8 cellular contexts compared by ENCODE assay signal in the genomic region with DNA sequence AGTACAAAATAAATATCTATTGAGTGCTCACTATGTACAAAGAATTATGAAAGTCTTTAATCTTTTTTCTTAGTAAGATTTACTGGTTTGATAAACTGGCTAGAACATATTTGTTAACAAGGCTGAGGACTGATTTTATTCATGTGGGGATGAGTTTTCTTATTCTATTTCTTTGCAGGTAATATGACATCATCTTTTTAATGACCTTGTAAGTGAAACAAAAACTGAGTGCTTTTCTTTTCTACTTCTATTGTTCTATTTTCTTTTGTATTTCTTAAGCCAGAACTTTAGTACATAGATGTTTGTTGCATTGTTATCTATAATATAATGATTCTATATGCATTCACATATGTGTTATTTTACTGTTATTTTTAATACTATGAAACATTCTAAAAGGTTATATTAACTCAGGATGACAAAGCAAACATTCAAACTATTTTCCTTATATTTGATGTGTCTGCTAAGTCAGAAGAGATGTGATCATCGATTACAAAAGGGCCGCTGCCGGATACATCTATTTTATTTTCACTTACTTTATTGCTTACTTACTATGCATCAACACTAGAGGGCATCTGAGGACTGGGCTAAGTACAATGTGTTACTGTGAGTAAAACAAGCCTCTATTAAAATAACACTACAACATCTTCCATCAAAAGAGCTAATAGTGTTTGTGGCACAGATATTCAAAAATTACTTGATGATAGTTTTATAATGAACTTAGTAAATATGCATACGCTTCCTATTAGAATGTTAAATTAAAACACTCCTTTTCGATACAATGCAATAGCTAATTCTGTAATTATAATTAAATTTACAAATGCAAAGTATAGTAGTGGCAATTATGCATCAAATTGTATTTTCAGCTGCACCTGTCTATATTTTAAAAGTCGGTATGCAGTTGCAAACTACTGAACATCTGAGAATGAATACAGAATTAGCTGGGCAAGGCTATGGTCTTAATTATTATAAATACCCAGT.
DNase-seq lines count a peak whose midpoint lies in the region; ATAC-seq and TF ChIP-seq lines count a peak whose summit lies in the region.

No MANE protein-coding gene starts in this region.

- POLR2A ChIA-PET in HEK293T (lab: Yijun Ruan, JAX) = no interaction called here

- DNase-seq in Right ventricle myocardium inferior (ENCODE audit: missing footprints) = no peak
- no peak for DNase-seq in cardiac septum (ENCODE audit: low spot score)
- DNase-seq in HEK293T (ENCODE audit: extremely low spot score) = peak; percentile 42
- DNase-seq in NAMALWA (ENCODE audit: low spot score) = peak; percentile 69
- DNase-seq in SKM-1 (lab: John Stamatoyannopoulos, UW; ENCODE audit: unreplicated experiment) = peak; percentile 11
- DNase-seq in fibroblast of pulmonary artery (ENCODE audit: low read depth) = peak; percentile 77
- no peak for DNase-seq in ovary
- DNase-seq in effector CD8-positive, alpha-beta T cell (lab: John Stamatoyannopoulos, UW) = no peak

- no peak overlapping the region for H3K4me3 ChIP-seq in fibroblast of pulmonary artery (replicated peaks; ENCODE audit: low read depth, low read length)
- no peak overlapping the region for H3K4me3 ChIP-seq in ovary

- intact Hi-C loops in Right ventricle myocardium inferior (cut with DNase I) = loop anchor here (2.0 to 5.0 kb wide), 4 partner anchors 56 to 352 kb away; a partner anchor contains a TSS
- intact Hi-C loops in cardiac septum (cut with DNase I) = loop anchor here (2.0 to 5.0 kb wide), 3 partner anchors 106 to 356 kb away; no protein-coding TSS in a partner anchor
- intact Hi-C loops in ovary (cut with DNase I) = loop anchor here in 3 of 4 donors (10.0 kb wide), 2 partner anchors 278 to 358 kb away; no protein-coding TSS in a partner anchor

- H3K27ac ChIP-seq in ovary = no peak overlapping the region

- TF ChIP-seq CTCF in fibroblast of pulmonary artery (IDR thresholded peaks at IDR 0.05; ENCODE audit: low read length, missing control alignments) (peak; percentile 80), ovary (IDR thresholded peaks at IDR 0.05) (peak; percentile 44 to 66 (median 65))

- no peaks in the 10 kb centered on the region for H3K27me3 ChIP-seq in ovary

- TF ChIP-seq EP300 in ovary (IDR thresholded peaks at IDR 0.05) = no peak

- H3K36me3 ChIP-seq in ovary = no peaks in the 10 kb centered on the region

- no peaks in the 10 kb centered on the region for H3K4me1 ChIP-seq in ovary (ENCODE audit: insufficient read depth)

- 27 to 33% (median 28%) methylated on average over 6 of the region's 6 CpGs for WGBS in ovary, 3 donors

- CTCF ChIA-PET in HEK293T (lab: Yijun Ruan, JAX) = interaction anchor here (0.6 to 1.2 kb wide), 10 partner anchors 48 to 354 kb away, joined by 3 to 5 read pairs (median 4); no protein-coding TSS in a partner anchor

- no peak for TF ChIP-seq POLR2A in ovary (IDR thresholded peaks at IDR 0.05)

- peak; percentile 79 for ATAC-seq in Right ventricle myocardium inferior

- no peaks in the 10 kb centered on the region for H3K9me3 ChIP-seq in ovary

TF ChIP-seq in HEK293T, 16 proteins besides CTCF, POLR2A, EP300 and RAD21:
- no peak for TF ChIP-seq HDGF (IDR thresholded peaks at IDR 0.05; ENCODE audit: borderline replicate concordance)
- no peak for TF ChIP-seq ELF4 (IDR thresholded peaks at IDR 0.05)
- TF ChIP-seq, protein P1, sequence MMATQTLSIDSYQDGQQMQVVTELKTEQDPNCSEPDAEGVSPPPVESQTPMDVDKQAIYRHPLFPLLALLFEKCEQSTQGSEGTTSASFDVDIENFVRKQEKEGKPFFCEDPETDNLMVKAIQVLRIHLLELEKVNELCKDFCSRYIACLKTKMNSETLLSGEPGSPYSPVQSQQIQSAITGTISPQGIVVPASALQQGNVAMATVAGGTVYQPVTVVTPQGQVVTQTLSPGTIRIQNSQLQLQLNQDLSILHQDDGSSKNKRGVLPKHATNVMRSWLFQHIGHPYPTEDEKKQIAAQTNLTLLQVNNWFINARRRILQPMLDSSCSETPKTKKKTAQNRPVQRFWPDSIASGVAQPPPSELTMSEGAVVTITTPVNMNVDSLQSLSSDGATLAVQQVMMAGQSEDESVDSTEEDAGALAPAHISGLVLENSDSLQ (IDR thresholded peaks at IDR 0.05) = no peak
- no peak for TF ChIP-seq CTBP1 (IDR thresholded peaks at IDR 0.05; ENCODE audit: borderline replicate concordance)
- no peak for TF ChIP-seq FOXM1 (IDR thresholded peaks at IDR 0.05; ENCODE audit: borderline replicate concordance)
- TF ChIP-seq FOXK2 (IDR thresholded peaks at IDR 0.05) = no peak
- TF ChIP-seq L3MBTL2 (conservative IDR thresholded peaks at IDR 0.05) = no peak
- no peak for TF ChIP-seq TARDBP (IDR thresholded peaks at IDR 0.05)
- no peak for TF ChIP-seq FOXA1 (IDR thresholded peaks at IDR 0.05)
- no peak for TF ChIP-seq SP1 (IDR thresholded peaks at IDR 0.05)
- TF ChIP-seq LEF1 (IDR thresholded peaks at IDR 0.05; ENCODE audit: borderline replicate concordance) = no peak

Comparison
In these comparisons a context has a peak if more than half of its experiments do, and no peak if none do; other contexts are left out.
1. DNase-seq: peak in HEK293T (single experiment), NAMALWA (single experiment), SKM-1 (single experiment) and fibroblast of pulmonary artery (single experiment); none in Right ventricle myocardium inferior (single experiment), cardiac septum (single experiment), ovary (0 of 5) and effector CD8-positive, alpha-beta T cell (single experiment).